11 cellular contexts compared by ENCODE assay signal in genomic region chr2:120910956-120911951, GRCh38.
DNase-seq lines count a peak whose midpoint lies in the region; ATAC-seq and TF ChIP-seq lines count a peak whose summit lies in the region.
"Had no signal": no experiment of that assay in that cellular context is flagged by ENCODE, and none has a peak within 500 bp of the region (broad histone marks: within the 10 kb centered on the region; RNA-seq: fewer than 3 reads in every experiment).

No MANE protein-coding gene starts in this region.

- no peaks in the 10 kb centered on the region for H3K9me3 ChIP-seq in breast epithelium

- no peak for ATAC-seq in activated T-cell treated with anti-CD3 and anti-CD28 coated beads, Interleukin-2, amount 50 U/mL, for 72 hours (replicated peaks in 1 of 2)
- ATAC-seq in HG03457 (IDR thresholded peaks at IDR 0.05; ENCODE audit: unreplicated experiment) (no peak), HG03571 (IDR thresholded peaks at IDR 0.05; ENCODE audit: unreplicated experiment) (no peak)
- ATAC-seq: T-cell had no signal

- H3K27ac ChIP-seq in breast epithelium, result peak overlapping the region; percentile 77 to 78

- no peaks in the 10 kb centered on the region for H3K36me3 Mint-ChIP-seq in activated T-cell treated with anti-CD3 and anti-CD28 coated beads, Interleukin-2, amount 50 U/mL, for 72 hours (ENCODE audit: insufficient read depth in 2 of 2)
- H3K36me3 Mint-ChIP-seq: T-cell had no signal

- DNase-seq in 8988T (peak; percentile 73), HK-2 (ENCODE audit: unreplicated experiment) (peak; percentile 70), breast epithelium (ENCODE audit: low spot score in 2 of 2) (no peak), left kidney (ENCODE audit: low read depth, low spot score) (peak; percentile 4), cortex of kidney (lab: John Stamatoyannopoulos, UW) (no peak)
- no peak for DNase-seq in activated T-cell treated with anti-CD3 and anti-CD28 coated beads, Interleukin-2, amount 50 U/mL, for 72 hours
- DNase-seq: T-cell had no signal

- no peak overlapping the region for H3K4me3 ChIP-seq in breast epithelium

- H3K27me3 Mint-ChIP-seq in activated T-cell treated with anti-CD3 and anti-CD28 coated beads, Interleukin-2, amount 50 U/mL, for 72 hours (ENCODE audit: low read depth), result no peaks in the 10 kb centered on the region

- no peak overlapping the region for H3K4me3 Mint-ChIP-seq in activated T-cell treated with anti-CD3 and anti-CD28 coated beads, Interleukin-2, amount 50 U/mL, for 72 hours
- H3K4me3 Mint-ChIP-seq: central memory CD8-positive, alpha-beta T cell; T-cell had no signal

- H3K27ac Mint-ChIP-seq in activated T-cell treated with anti-CD3 and anti-CD28 coated beads, Interleukin-2, amount 50 U/mL, for 72 hours, result no peak overlapping the region
- H3K27ac Mint-ChIP-seq: IgD-negative memory B cell, T-cell had no signal

- H3K9me3 Mint-ChIP-seq in activated T-cell treated with anti-CD3 and anti-CD28 coated beads, Interleukin-2, amount 50 U/mL, for 72 hours, result no peaks in the 10 kb centered on the region
- H3K9me3 Mint-ChIP-seq: central memory CD8-positive, alpha-beta T cell; IgD-negative memory B cell; T-cell had no signal

- intact Hi-C loops in breast epithelium (cut with DNase I; ENCODE audit: low total_unique reads), result no loop called here

- no peak for TF ChIP-seq CTCF in breast epithelium (IDR thresholded peaks at IDR 0.05)

- H3K36me3 ChIP-seq in breast epithelium, result no peaks in the 10 kb centered on the region

- TF ChIP-seq POLR2A in breast epithelium (IDR thresholded peaks at IDR 0.05), result no peak

- no peaks in the 10 kb centered on the region for H3K4me1 Mint-ChIP-seq in activated T-cell treated with anti-CD3 and anti-CD28 coated beads, Interleukin-2, amount 50 U/mL, for 72 hours (ENCODE audit: low read depth)
- H3K4me1 Mint-ChIP-seq: central memory CD8-positive, alpha-beta T cell; IgD-negative memory B cell; T-cell had no signal

- peaks cover 0 to 10% of the 10 kb centered on the region in 2 donors for H3K4me1 ChIP-seq in breast epithelium

- no peaks in the 10 kb centered on the region for H3K27me3 ChIP-seq in breast epithelium

Comparison
In these comparisons a context has a peak if more than half of its experiments do, and no peak if none do; other contexts are left out.
1. DNase-seq: peak in 8988T (single experiment), HK-2 (single experiment) and left kidney (single experiment); none in breast epithelium (0 of 2), activated T-cell treated with anti-CD3 and anti-CD28 coated beads, Interleukin-2, amount 50 U/mL, for 72 hours (0 of 2) and cortex of kidney (single experiment).